ENCODE assay signal across 8 cellular contexts in the genomic region with DNA sequence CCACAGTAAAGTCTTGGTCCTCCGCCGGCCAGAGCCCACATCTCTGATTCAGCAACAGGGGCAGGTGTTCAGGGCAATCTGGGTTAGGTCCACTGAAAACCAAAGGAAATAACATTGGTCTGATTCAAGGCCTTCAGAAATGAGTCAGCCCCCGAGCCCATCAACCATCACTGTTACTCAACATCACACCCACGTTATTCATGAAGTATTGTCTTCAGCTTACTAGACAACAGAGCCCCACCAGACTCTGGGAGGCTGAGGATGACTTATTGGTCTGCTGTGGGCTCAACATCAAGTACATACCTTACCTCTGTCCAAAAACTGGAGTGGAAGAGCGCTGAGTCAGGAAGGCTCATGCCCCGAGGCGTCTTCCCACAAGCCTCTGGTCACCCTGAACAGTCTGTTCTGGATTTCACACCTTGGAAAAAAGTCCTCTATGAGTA.
DNase-seq lines count a peak whose midpoint lies in the region; ATAC-seq and TF ChIP-seq lines count a peak whose summit lies in the region.

No MANE protein-coding gene starts in this region.

- peak; percentile 89 for ATAC-seq in HG02884 (IDR thresholded peaks at IDR 0.05; ENCODE audit: unreplicated experiment)

- H3K4me1 ChIP-seq in SJSA1 (replicated peaks) = peaks cover 23% of the 10 kb centered on the region
- no peaks in the 10 kb centered on the region for H3K4me1 ChIP-seq in prostate gland (replicated peaks)

- H3K9me3 ChIP-seq in SJSA1 (replicated peaks) (0 out of 2 replicates have a peak, but pooled peaks cover 3% of the 10 kb centered on the region), prostate gland (no peaks in the 10 kb centered on the region)

- no peaks in the 10 kb centered on the region for H3K27me3 ChIP-seq in SJSA1 (replicated peaks)
- no peaks in the 10 kb centered on the region for H3K27me3 ChIP-seq in H7 (ENCODE audit: control insufficient read depth, insufficient read depth, low read length)
- no peaks in the 10 kb centered on the region for H3K27me3 ChIP-seq in prostate gland (replicated peaks; ENCODE audit: insufficient read depth)

- intact Hi-C loops in prostate gland (cut with DNase I) = no loop called here

- no peak for TF ChIP-seq POLR2A in prostate gland (IDR thresholded peaks at IDR 0.05)

- no peak for TF ChIP-seq CTCF in prostate gland (IDR thresholded peaks at IDR 0.05)

- 72% methylated on average over 7 of the region's 7 CpGs for WGBS in prostate gland

- H3K4me3 ChIP-seq in SJSA1 (no peak overlapping the region), H7 (ENCODE audit: insufficient read depth, low read depth, low read length) (no peak overlapping the region), prostate gland (no peak overlapping the region)

- no peaks in the 10 kb centered on the region for H3K36me3 ChIP-seq in SJSA1
- no peaks in the 10 kb centered on the region for H3K36me3 ChIP-seq in H7 (replicated peaks; ENCODE audit: control insufficient read depth, insufficient read depth, low read length)
- H3K36me3 ChIP-seq in prostate gland = no peaks in the 10 kb centered on the region

- peak; percentile 25 to 31 for DNase-seq in stimulated activated CD4-positive, alpha-beta T cell treated with anti-CD3 and anti-CD28 coated beads, Interleukin-15, amount 100 ng/mL, for 48 hours (ENCODE audit: low read depth in 2 of 2)
- no peak for DNase-seq in stimulated activated CD4-positive, alpha-beta T cell treated with anti-CD3 and anti-CD28 coated beads, Interleukin-12 subunit alpha, Interleukin-12 subunit beta, amount 100 ng/mL, for 4 hours
- DNase-seq in SJSA1 (ENCODE audit: low read depth in 1 of 2, low spot score in 2 of 2) = peak; percentile 80 to 86
- DNase-seq in fibroblast of peridontal ligament (ENCODE audit: extremely low read depth) = peak; percentile 99
- peak; percentile 29 to 32 for DNase-seq in stimulated activated CD8-positive, alpha-beta memory T cell treated with anti-CD3 and anti-CD28 coated beads, Interleukin-2, amount 100 ng/mL, for 48 hours (ENCODE audit: low read depth in 2 of 2)
- DNase-seq in H7 = no peak
- DNase-seq in prostate gland (ENCODE audit: low spot score) = no peak

- H3K27ac ChIP-seq in SJSA1 (peak overlapping the region; percentile 19), prostate gland (no peak overlapping the region)

Comparison
In these comparisons a context has a peak if more than half of its experiments do, and no peak if none do; other contexts are left out.
1. DNase-seq: peak in stimulated activated CD4-positive, alpha-beta T cell treated with anti-CD3 and anti-CD28 coated beads, Interleukin-15, amount 100 ng/mL, for 48 hours (2 of 2), SJSA1 (2 of 2), fibroblast of peridontal ligament (single experiment) and stimulated activated CD8-positive, alpha-beta memory T cell treated with anti-CD3 and anti-CD28 coated beads, Interleukin-2, amount 100 ng/mL, for 48 hours (2 of 2); none in stimulated activated CD4-positive, alpha-beta T cell treated with anti-CD3 and anti-CD28 coated beads, Interleukin-12 subunit alpha, Interleukin-12 subunit beta, amount 100 ng/mL, for 4 hours (single experiment), H7 (single experiment) and prostate gland (single experiment).